In the genomic region with DNA sequence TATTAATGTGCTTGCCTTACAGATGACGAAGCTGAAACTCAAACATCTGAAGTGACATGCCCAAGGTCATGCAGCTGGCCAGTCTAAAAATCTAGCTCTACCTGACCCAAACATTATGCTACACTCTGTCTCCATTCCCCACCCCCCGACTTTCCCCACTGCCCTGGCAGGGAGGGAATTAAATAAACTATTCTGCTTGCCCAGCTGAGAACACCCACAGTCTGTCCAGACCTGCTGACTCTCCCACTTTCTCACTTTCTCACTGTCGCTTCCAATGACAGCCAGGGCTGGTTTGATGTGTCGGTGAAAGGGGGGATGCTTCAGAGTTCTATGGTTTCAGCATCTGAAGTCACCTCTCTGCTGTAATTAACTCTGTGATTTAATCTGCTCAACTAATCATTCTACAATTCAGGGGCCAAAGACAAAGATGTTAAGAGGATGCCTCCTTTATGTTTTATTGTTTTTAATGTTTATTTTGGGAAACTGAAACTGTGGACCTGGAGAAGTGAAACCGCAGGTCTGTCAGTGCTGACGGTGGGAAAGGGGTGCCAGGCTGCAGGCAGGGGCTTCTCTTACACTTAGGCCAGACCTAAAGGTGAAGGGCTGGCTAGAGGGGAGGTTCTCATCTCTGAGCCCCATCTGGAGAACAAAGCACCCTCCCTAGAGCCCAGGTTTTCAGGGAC, we compare ENCODE assay signal across 1 cellular context.
TF ChIP-seq lines count a peak whose summit lies in the region.

No MANE protein-coding gene starts in this region.

TF ChIP-seq in H1, 55 proteins besides CTCF, POLR2A, EP300 and RAD21 (continued from another document):
- TF ChIP-seq, protein P1, sequence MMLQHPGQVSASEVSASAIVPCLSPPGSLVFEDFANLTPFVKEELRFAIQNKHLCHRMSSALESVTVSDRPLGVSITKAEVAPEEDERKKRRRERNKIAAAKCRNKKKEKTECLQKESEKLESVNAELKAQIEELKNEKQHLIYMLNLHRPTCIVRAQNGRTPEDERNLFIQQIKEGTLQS (IDR thresholded peaks at IDR 0.05; ENCODE audit: insufficient read depth, low read depth, low read length) = no peak
- no peak for TF ChIP-seq JUN (IDR thresholded peaks at IDR 0.05; ENCODE audit: low read depth, low read length)
- TF ChIP-seq CBX5 (IDR thresholded peaks at IDR 0.05; ENCODE audit: low read depth, low read length) = no peak
- TF ChIP-seq JUND (IDR thresholded peaks at IDR 0.05; ENCODE audit: low read length) = no peak
- no peak for TF ChIP-seq KDM4A (IDR thresholded peaks at IDR 0.05; ENCODE audit: low read depth, low read length, severe bottlenecking)
- TF ChIP-seq POU5F1 (IDR thresholded peaks at IDR 0.05; ENCODE audit: low read depth, low read length) = no peak
- TF ChIP-seq, protein P2, sequence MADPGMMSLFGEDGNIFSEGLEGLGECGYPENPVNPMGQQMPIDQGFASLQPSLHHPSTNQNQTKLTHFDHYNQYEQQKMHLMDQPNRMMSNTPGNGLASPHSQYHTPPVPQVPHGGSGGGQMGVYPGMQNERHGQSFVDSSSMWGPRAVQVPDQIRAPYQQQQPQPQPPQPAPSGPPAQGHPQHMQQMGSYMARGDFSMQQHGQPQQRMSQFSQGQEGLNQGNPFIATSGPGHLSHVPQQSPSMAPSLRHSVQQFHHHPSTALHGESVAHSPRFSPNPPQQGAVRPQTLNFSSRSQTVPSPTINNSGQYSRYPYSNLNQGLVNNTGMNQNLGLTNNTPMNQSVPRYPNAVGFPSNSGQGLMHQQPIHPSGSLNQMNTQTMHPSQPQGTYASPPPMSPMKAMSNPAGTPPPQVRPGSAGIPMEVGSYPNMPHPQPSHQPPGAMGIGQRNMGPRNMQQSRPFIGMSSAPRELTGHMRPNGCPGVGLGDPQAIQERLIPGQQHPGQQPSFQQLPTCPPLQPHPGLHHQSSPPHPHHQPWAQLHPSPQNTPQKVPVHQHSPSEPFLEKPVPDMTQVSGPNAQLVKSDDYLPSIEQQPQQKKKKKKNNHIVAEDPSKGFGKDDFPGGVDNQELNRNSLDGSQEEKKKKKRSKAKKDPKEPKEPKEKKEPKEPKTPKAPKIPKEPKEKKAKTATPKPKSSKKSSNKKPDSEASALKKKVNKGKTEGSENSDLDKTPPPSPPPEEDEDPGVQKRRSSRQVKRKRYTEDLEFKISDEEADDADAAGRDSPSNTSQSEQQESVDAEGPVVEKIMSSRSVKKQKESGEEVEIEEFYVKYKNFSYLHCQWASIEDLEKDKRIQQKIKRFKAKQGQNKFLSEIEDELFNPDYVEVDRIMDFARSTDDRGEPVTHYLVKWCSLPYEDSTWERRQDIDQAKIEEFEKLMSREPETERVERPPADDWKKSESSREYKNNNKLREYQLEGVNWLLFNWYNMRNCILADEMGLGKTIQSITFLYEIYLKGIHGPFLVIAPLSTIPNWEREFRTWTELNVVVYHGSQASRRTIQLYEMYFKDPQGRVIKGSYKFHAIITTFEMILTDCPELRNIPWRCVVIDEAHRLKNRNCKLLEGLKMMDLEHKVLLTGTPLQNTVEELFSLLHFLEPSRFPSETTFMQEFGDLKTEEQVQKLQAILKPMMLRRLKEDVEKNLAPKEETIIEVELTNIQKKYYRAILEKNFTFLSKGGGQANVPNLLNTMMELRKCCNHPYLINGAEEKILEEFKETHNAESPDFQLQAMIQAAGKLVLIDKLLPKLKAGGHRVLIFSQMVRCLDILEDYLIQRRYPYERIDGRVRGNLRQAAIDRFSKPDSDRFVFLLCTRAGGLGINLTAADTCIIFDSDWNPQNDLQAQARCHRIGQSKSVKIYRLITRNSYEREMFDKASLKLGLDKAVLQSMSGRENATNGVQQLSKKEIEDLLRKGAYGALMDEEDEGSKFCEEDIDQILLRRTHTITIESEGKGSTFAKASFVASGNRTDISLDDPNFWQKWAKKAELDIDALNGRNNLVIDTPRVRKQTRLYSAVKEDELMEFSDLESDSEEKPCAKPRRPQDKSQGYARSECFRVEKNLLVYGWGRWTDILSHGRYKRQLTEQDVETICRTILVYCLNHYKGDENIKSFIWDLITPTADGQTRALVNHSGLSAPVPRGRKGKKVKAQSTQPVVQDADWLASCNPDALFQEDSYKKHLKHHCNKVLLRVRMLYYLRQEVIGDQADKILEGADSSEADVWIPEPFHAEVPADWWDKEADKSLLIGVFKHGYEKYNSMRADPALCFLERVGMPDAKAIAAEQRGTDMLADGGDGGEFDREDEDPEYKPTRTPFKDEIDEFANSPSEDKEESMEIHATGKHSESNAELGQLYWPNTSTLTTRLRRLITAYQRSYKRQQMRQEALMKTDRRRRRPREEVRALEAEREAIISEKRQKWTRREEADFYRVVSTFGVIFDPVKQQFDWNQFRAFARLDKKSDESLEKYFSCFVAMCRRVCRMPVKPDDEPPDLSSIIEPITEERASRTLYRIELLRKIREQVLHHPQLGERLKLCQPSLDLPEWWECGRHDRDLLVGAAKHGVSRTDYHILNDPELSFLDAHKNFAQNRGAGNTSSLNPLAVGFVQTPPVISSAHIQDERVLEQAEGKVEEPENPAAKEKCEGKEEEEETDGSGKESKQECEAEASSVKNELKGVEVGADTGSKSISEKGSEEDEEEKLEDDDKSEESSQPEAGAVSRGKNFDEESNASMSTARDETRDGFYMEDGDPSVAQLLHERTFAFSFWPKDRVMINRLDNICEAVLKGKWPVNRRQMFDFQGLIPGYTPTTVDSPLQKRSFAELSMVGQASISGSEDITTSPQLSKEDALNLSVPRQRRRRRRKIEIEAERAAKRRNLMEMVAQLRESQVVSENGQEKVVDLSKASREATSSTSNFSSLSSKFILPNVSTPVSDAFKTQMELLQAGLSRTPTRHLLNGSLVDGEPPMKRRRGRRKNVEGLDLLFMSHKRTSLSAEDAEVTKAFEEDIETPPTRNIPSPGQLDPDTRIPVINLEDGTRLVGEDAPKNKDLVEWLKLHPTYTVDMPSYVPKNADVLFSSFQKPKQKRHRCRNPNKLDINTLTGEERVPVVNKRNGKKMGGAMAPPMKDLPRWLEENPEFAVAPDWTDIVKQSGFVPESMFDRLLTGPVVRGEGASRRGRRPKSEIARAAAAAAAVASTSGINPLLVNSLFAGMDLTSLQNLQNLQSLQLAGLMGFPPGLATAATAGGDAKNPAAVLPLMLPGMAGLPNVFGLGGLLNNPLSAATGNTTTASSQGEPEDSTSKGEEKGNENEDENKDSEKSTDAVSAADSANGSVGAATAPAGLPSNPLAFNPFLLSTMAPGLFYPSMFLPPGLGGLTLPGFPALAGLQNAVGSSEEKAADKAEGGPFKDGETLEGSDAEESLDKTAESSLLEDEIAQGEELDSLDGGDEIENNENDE (IDR thresholded peaks at IDR 0.05; ENCODE audit: insufficient replicate concordance, low read length) = no peak
- TF ChIP-seq HDAC2 (IDR thresholded peaks at IDR 0.05; ENCODE audit: borderline replicate concordance in 1 of 2, low read depth in 2 of 2, low read length in 2 of 2) = no peak
- no peak for TF ChIP-seq TCF12 (IDR thresholded peaks at IDR 0.05; ENCODE audit: low read depth, low read length)
- TF ChIP-seq SIX5 (IDR thresholded peaks at IDR 0.05; ENCODE audit: low read depth, low read length) = no peak
- TF ChIP-seq NANOG (IDR thresholded peaks at IDR 0.05; ENCODE audit: insufficient read depth, low read depth, low read length, poor library complexity, severe bottlenecking) = no peak
- no peak for TF ChIP-seq GTF2F1 (IDR thresholded peaks at IDR 0.05; ENCODE audit: borderline replicate concordance, low read depth, low read length)
- no peak for TF ChIP-seq SAP30 (IDR thresholded peaks at IDR 0.05; ENCODE audit: insufficient read depth, insufficient replicate concordance, low read length)
- TF ChIP-seq TAF7 (optimal IDR thresholded peaks at IDR 0.05; ENCODE audit: borderline replicate concordance, low read depth, low read length) = no peak
- TF ChIP-seq EZH2 (IDR thresholded peaks at IDR 0.05; ENCODE audit: low read depth, low read length, severe bottlenecking) = no peak
- no peak for TF ChIP-seq KDM5A (IDR thresholded peaks at IDR 0.05; ENCODE audit: low read length)
